In genomic region chr7:32809347-32809746, GRCh38 we compare ENCODE assay signal across 8 cellular contexts.
"Had no signal": no experiment of that assay in that cellular context is flagged by ENCODE, and none has a peak within 500 bp of the region (broad histone marks: within the 10 kb centered on the region; RNA-seq: fewer than 3 reads in every experiment).

No MANE protein-coding gene starts in this region.

- H3K27ac ChIP-seq: HL-60, KMS-11 had no signal

- DNase-seq: IMR-90, KBM-7, KG1 had no signal

- FAIRE-seq: HepG2, HTR-8/SVneo had no signal

- H3K4me1 Mint-ChIP-seq: IgD-negative memory B cell had no signal

- H3K36me3 Mint-ChIP-seq: IgD-negative memory B cell had no signal

- H3K27me3 Mint-ChIP-seq: IgD-negative memory B cell had no signal

- H3K4me2 ChIP-seq: KMS-11 had no signal

- H3K9ac ChIP-seq: KMS-11 had no signal

- ATAC-seq: HepG2 had no signal
